8 cellular contexts compared by ENCODE assay signal in the genomic region with DNA sequence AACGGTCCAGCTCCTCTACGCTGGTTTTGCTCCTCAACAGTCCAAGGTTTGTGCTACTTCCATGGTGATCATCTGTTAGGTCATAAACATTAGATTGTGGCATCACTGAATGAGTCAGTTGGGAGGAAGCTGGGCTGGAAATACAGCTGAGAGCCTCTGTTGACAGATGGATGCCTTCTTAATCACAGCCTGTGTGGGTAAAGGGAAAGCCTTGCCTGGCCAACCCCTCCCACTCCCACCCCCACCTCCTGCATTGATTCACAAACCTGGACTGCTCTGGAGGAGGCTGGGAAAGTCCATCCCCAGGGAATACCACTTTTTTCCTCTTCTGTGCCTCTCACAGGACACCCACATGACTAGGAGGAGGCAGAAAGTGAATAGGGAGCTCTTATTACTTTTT.
DNase-seq lines count a peak whose midpoint lies in the region; ATAC-seq, FAIRE-seq and TF ChIP-seq lines count a peak whose summit lies in the region.

No MANE protein-coding gene starts in this region.

- H4K8ac ChIP-seq in H1 (ENCODE audit: extremely low read depth, insufficient read depth, low read length) (no peak overlapping the region), neuronal stem cell (ENCODE audit: low read depth, low read length) (no peak overlapping the region)

- H3K79me2 ChIP-seq in H1 (ENCODE audit: control insufficient read depth in 1 of 2, insufficient read depth in 2 of 2, low read length in 2 of 2) = no peaks in the 10 kb centered on the region

- H3K4me1 ChIP-seq in H1 (replicated peaks in 1 of 4; ENCODE audit: control insufficient read depth in 3 of 4, insufficient read depth in 4 of 4, low read length in 3 of 4) = peaks cover 1 to 14% (median 12%) of the 10 kb centered on the region in 4 experiments
- peaks cover 10 to 28% of the 10 kb centered on the region in 2 donors for H3K4me1 ChIP-seq in neuronal stem cell (ENCODE audit: control insufficient read depth in 2 of 2, insufficient read depth in 1 of 2, low read depth in 1 of 2, low read length in 2 of 2)

- H2BK120ac ChIP-seq in H1 (replicated peaks; ENCODE audit: low read depth, low read length) (no peak overlapping the region), neuronal stem cell (ENCODE audit: low read depth, low read length) (no peak overlapping the region)

- H2AFZ ChIP-seq in H1 (ENCODE audit: low read length) (0 out of 2 replicates have a peak overlapping the region, but pooled peaks have one; percentile 36), neuronal stem cell (ENCODE audit: low read length) (peak overlapping the region; percentile 8)

- FAIRE-seq in H1 (lab: Jason Lieb, UNC) = no peak

- no peak overlapping the region for H4K91ac ChIP-seq in H1 (replicated peaks; ENCODE audit: insufficient read length, low read length)
- no peak overlapping the region for H4K91ac ChIP-seq in neuronal stem cell (ENCODE audit: low read depth, low read length, poor library complexity)

- H3K9ac ChIP-seq in H1 (replicated peaks in 1 of 4; ENCODE audit: extremely low read depth in 1 of 4, low read depth in 3 of 4, low read length in 3 of 4) (no peak overlapping the region), neuronal stem cell (ENCODE audit: low read depth, low read length, poor library complexity) (no peak overlapping the region)

- H3K36me3 ChIP-seq in H1 (ENCODE audit: control insufficient read depth in 2 of 4, insufficient read depth in 4 of 4, low read length in 3 of 4) (no peaks in the 10 kb centered on the region), neuronal stem cell (replicated peaks in 1 of 2; ENCODE audit: control insufficient read depth in 2 of 2, insufficient read depth in 2 of 2, low read length in 2 of 2) (no peaks in the 10 kb centered on the region)

- H3K9me3 ChIP-seq in H1 (ENCODE audit: insufficient read depth in 2 of 2, low read depth in 1 of 2, low read length in 1 of 2) = no peaks in the 10 kb centered on the region
- H3K9me3 ChIP-seq in neuronal stem cell (replicated peaks in 1 of 2; ENCODE audit: control insufficient read depth in 2 of 2, insufficient read depth in 1 of 2, low read depth in 1 of 2, low read length in 2 of 2) = no peaks in the 10 kb centered on the region

- no peak overlapping the region for H2BK20ac ChIP-seq in H1 (ENCODE audit: low read length)

- H2AK5ac ChIP-seq in H1 (ENCODE audit: low read depth, low read length) (no peak overlapping the region), neuronal stem cell (ENCODE audit: low read depth, low read length) (no peak overlapping the region)

- H2BK12ac ChIP-seq in H1 (ENCODE audit: low read depth, low read length) (no peak overlapping the region), neuronal stem cell (ENCODE audit: low read length) (no peak overlapping the region)

- H3K79me1 ChIP-seq in H1 (ENCODE audit: low read depth, low read length) (no peaks in the 10 kb centered on the region), neuronal stem cell (ENCODE audit: low read depth, low read length) (no peaks in the 10 kb centered on the region)

- H3K4me2 ChIP-seq in H1 (ENCODE audit: insufficient read depth in 1 of 2, low read depth in 2 of 2, low read length in 2 of 2) (no peak overlapping the region), neuronal stem cell (ENCODE audit: insufficient read depth, low read length, poor library complexity, severe bottlenecking) (no peak overlapping the region)

- no peaks in the 10 kb centered on the region for H3K23me2 ChIP-seq in H1 (ENCODE audit: low read depth, low read length)

- no peak overlapping the region for H2BK5ac ChIP-seq in H1 (ENCODE audit: low read depth, low read length)
- no peak overlapping the region for H2BK5ac ChIP-seq in neuronal stem cell (ENCODE audit: low read length)

- TF ChIP-seq POLR2A in H1 (IDR thresholded peaks at IDR 0.05; ENCODE audit: control extremely low read depth in 1 of 2, low read depth in 2 of 2, low read length in 2 of 2) = no peak

- TF ChIP-seq CTCF in H1 (IDR thresholded peaks at IDR 0.05; ENCODE audit: control extremely low read depth in 1 of 3, insufficient read depth in 1 of 3, low read depth in 1 of 3, low read length in 3 of 3) = no peak
- no peak for TF ChIP-seq CTCF in GM10266 (IDR thresholded peaks at IDR 0.05; ENCODE audit: control insufficient read depth, insufficient read depth, low read depth, missing control alignments)

- ATAC-seq in HG03565 (IDR thresholded peaks at IDR 0.05; ENCODE audit: unreplicated experiment) = no peak
- ATAC-seq in GM19395 (IDR thresholded peaks at IDR 0.05; ENCODE audit: unreplicated experiment) = no peak

- no peak for TF ChIP-seq RAD21 in H1 (IDR thresholded peaks at IDR 0.05 in 1 of 2, conservative IDR thresholded peaks at IDR 0.05 in 1 of 2; ENCODE audit: low read depth in 2 of 2, low read length in 2 of 2)

- H3K27ac ChIP-seq in H1 (ENCODE audit: low read depth, low read length) = no peak overlapping the region
- H3K27ac ChIP-seq in neuronal stem cell (replicated peaks; ENCODE audit: low read length) = no peak overlapping the region

- H3K14ac ChIP-seq in H1 (ENCODE audit: insufficient read length) = no peak overlapping the region
- H3K14ac ChIP-seq in neuronal stem cell (ENCODE audit: low read length) = no peak overlapping the region

- H3K18ac ChIP-seq in H1 (ENCODE audit: extremely low read depth, low read length) (no peak overlapping the region), neuronal stem cell (ENCODE audit: low read length) (no peak overlapping the region)

- no peak overlapping the region for H3K4me3 ChIP-seq in H1 (ENCODE audit: extremely low read depth in 1 of 4, insufficient read depth in 2 of 4, low read depth in 3 of 4, low read length in 4 of 4)
- no peak overlapping the region for H3K4me3 ChIP-seq in neuronal stem cell (ENCODE audit: low read length in 2 of 2)

- CTCF ChIA-PET in H1 (lab: Charles Lee; ENCODE audit: partially characterized antibody) = interaction anchor here (0.6 to 1.4 kb wide), 4 partner anchors 9 to 208 kb away, joined by 3 to 5 read pairs (median 4); no protein-coding TSS in a partner anchor

- WGBS in H1 (ENCODE audit: extremely low coverage in 1 of 2, insufficient coverage in 1 of 2, insufficient read length in 1 of 2, insufficient replicate concordance in 2 of 2, low coverage in 1 of 2, low lambda C conversion rate in 2 of 2, missing lambda C conversion rate in 1 of 2), 2 experiments = 90% methylated on average over 2 of the region's 2 CpGs; no CpG with 5 or more reads in 1 of the 2 experiments
- no CpG with 5 or more reads among the region's 2 CpGs for WGBS in neuronal stem cell (ENCODE audit: extremely low coverage in 2 of 2, insufficient read length in 2 of 2, insufficient replicate concordance in 1 of 2), 2 donors

- no peak overlapping the region for H3K4ac ChIP-seq in H1 (replicated peaks; ENCODE audit: insufficient read length, low read depth, low read length)
- H3K4ac ChIP-seq in neuronal stem cell (ENCODE audit: low read length) = no peak overlapping the region

- no peak overlapping the region for H2BK15ac ChIP-seq in H1 (ENCODE audit: low read length)
- H2BK15ac ChIP-seq in neuronal stem cell (ENCODE audit: low read length) = no peak overlapping the region

- DNase-seq in DMS 273 treated with DMSO at 0.1 percent for 48 hours (lab: John Stamatoyannopoulos, UW) (peak; percentile 85), NCI-H226 (peak; percentile 99), H1 (ENCODE audit: low read depth in 1 of 2, low spot score in 2 of 2) (no peak), neuronal stem cell (ENCODE audit: low spot score) (no peak), superior temporal gyrus (ENCODE audit: extremely low spot score) (no peak), GM10266 (ENCODE audit: extremely low spot score) (no peak)

- no peak for TF ChIP-seq EP300 in H1 (IDR thresholded peaks at IDR 0.05; ENCODE audit: borderline replicate concordance in 1 of 2, low read depth in 2 of 2, low read length in 2 of 2)

- H3K56ac ChIP-seq in H1 (replicated peaks; ENCODE audit: insufficient read length, low read depth, low read length) = no peak overlapping the region

- H3K27me3 ChIP-seq in H1 (replicated peaks in 1 of 4; ENCODE audit: control insufficient read depth in 3 of 4, extremely low read depth in 1 of 4, insufficient read depth in 3 of 4, low read length in 3 of 4) (no peaks in the 10 kb centered on the region), neuronal stem cell (ENCODE audit: control insufficient read depth in 3 of 3, insufficient read depth in 3 of 3, low read depth in 1 of 3, low read length in 3 of 3) (no peaks in the 10 kb centered on the region)

- no peak overlapping the region for H4K5ac ChIP-seq in H1 (ENCODE audit: insufficient read length, low read depth, low read length)

- no peaks in the 10 kb centered on the region for H4K20me1 ChIP-seq in H1 (replicated peaks in 1 of 2; ENCODE audit: control insufficient read depth in 1 of 2, insufficient read depth in 2 of 2, low read length in 2 of 2)

- POLR2A ChIA-PET in H1 (lab: Charles Lee; ENCODE audit: partially characterized antibody) = interaction anchor here (2.4 kb wide), 1 partner anchor 181 kb away, joined by 12 read pairs; the partner anchor contains the start of gene CCN2

- H3K23ac ChIP-seq in H1 (ENCODE audit: insufficient read length) (no peak overlapping the region), neuronal stem cell (ENCODE audit: low read depth, low read length, poor library complexity) (no peak overlapping the region)

TF ChIP-seq in H1, 55 proteins besides CTCF, POLR2A, EP300 and RAD21:
- TF ChIP-seq SUZ12 (IDR thresholded peaks at IDR 0.05; ENCODE audit: low read length) = no peak

Comparison
In these comparisons a context has a peak if more than half of its experiments do, and no peak if none do; other contexts are left out.
1. DNase-seq: peak in DMS 273 treated with DMSO at 0.1 percent for 48 hours (single experiment) and NCI-H226 (single experiment); none in H1 (0 of 2), neuronal stem cell (single experiment), superior temporal gyrus (single experiment) and GM10266 (single experiment).